Comparison of ENCODE assay signal across 1 cellular context in the genomic region with DNA sequence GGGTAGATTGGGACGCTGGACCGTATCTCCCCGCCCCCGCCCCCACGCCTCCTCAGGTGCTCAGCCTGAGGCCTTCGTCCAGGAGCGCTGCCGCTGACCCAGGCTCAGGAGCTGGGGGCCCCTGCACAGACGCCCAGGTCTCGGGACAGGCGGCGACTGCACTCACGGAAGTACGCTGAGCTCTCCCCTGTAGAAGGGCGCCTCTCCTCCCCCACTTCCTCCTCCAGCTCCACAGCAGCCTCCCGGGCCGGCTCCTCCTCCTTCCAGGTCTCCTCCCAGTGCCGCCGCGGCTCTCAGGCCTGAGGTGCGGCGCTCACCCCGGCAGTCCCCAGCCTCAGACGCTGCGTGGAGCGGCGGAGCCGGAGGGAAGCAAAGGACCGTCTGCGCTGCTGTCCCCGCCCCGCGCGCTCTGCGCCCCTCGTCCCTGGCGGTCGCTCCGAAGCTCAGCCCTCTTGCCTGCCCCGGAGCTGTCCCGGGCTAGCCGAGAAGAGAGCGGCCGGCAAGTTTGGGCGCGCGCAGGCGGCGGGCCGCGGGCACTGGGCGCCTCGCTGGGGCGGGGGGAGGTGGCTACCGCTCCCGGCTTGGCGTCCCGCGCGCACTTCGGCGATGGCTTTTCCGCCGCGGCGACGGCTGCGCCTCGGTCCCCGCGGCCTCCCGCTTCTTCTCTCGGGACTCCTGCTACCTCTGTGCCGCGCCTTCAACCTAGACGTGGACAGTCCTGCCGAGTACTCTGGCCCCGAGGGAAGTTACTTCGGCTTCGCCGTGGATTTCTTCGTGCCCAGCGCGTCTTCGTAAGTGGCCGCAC.
TF ChIP-seq lines count a peak whose summit lies in the region.

A gene (plus strand): TSS at position 324 of the 805 bp plus-strand sequence. CDS start 283 bp downstream, at position 607.

TF ChIP-seq in HepG2, 621 proteins besides CTCF, POLR2A, EP300 and RAD21 (continued from another document and continues in another):
- TF ChIP-seq, protein P1, sequence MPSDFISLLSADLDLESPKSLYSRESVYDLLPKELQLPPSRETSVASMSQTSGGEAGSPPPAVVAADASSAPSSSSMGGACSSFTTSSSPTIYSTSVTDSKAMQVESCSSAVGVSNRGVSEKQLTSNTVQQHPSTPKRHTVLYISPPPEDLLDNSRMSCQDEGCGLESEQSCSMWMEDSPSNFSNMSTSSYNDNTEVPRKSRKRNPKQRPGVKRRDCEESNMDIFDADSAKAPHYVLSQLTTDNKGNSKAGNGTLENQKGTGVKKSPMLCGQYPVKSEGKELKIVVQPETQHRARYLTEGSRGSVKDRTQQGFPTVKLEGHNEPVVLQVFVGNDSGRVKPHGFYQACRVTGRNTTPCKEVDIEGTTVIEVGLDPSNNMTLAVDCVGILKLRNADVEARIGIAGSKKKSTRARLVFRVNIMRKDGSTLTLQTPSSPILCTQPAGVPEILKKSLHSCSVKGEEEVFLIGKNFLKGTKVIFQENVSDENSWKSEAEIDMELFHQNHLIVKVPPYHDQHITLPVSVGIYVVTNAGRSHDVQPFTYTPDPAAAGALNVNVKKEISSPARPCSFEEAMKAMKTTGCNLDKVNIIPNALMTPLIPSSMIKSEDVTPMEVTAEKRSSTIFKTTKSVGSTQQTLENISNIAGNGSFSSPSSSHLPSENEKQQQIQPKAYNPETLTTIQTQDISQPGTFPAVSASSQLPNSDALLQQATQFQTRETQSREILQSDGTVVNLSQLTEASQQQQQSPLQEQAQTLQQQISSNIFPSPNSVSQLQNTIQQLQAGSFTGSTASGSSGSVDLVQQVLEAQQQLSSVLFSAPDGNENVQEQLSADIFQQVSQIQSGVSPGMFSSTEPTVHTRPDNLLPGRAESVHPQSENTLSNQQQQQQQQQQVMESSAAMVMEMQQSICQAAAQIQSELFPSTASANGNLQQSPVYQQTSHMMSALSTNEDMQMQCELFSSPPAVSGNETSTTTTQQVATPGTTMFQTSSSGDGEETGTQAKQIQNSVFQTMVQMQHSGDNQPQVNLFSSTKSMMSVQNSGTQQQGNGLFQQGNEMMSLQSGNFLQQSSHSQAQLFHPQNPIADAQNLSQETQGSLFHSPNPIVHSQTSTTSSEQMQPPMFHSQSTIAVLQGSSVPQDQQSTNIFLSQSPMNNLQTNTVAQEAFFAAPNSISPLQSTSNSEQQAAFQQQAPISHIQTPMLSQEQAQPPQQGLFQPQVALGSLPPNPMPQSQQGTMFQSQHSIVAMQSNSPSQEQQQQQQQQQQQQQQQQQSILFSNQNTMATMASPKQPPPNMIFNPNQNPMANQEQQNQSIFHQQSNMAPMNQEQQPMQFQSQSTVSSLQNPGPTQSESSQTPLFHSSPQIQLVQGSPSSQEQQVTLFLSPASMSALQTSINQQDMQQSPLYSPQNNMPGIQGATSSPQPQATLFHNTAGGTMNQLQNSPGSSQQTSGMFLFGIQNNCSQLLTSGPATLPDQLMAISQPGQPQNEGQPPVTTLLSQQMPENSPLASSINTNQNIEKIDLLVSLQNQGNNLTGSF (CRISPR knock-in tag; IDR thresholded peaks at IDR 0.05) = peak; percentile 76; the same call in 1 of the 2 replicates
- TF ChIP-seq ZMAT3 (CRISPR knock-in tag; conservative IDR thresholded peaks at IDR 0.05) = peak; percentile 86
- peak; percentile 92 for TF ChIP-seq ZNF776 (CRISPR knock-in tag; IDR thresholded peaks at IDR 0.05)
- no peak; the same call in 1 of the 2 replicates for TF ChIP-seq ZNF766 (CRISPR knock-in tag; IDR thresholded peaks at IDR 0.05; ENCODE audit: borderline replicate concordance)
- TF ChIP-seq MATR3 (CRISPR knock-in tag; IDR thresholded peaks at IDR 0.05) = no peak
- peak; percentile 85; the same call in 1 of the 2 replicates for TF ChIP-seq SIN3A (IDR thresholded peaks at IDR 0.05; ENCODE audit: borderline replicate concordance, low read depth, low read length)
- TF ChIP-seq CHCHD3 (CRISPR knock-in tag; IDR thresholded peaks at IDR 0.05) = 0 out of 2 replicates have a peak, but pooled peaks have one; percentile 57
- TF ChIP-seq, protein P2, sequence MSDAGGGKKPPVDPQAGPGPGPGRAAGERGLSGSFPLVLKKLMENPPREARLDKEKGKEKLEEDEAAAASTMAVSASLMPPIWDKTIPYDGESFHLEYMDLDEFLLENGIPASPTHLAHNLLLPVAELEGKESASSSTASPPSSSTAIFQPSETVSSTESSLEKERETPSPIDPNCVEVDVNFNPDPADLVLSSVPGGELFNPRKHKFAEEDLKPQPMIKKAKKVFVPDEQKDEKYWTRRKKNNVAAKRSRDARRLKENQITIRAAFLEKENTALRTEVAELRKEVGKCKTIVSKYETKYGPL (CRISPR knock-in tag; IDR thresholded peaks at IDR 0.05) = peak; percentile 37; the same call in 1 of the 2 replicates
- no peak for TF ChIP-seq ZNF775 (CRISPR knock-in tag; IDR thresholded peaks at IDR 0.05; ENCODE audit: borderline replicate concordance)
- TF ChIP-seq DNMT3B (CRISPR knock-in tag; conservative IDR thresholded peaks at IDR 0.05) = no peak
- TF ChIP-seq ZKSCAN1 (IDR thresholded peaks at IDR 0.05; ENCODE audit: low read length) = no peak; the same call in 1 of the 2 replicates
- TF ChIP-seq NRL (CRISPR knock-in tag; IDR thresholded peaks at IDR 0.05; ENCODE audit: borderline replicate concordance) = peak; percentile 94
- TF ChIP-seq NFKBIZ (CRISPR knock-in tag; IDR thresholded peaks at IDR 0.05) = peak; percentile 87; the same call in 1 of the 2 replicates
- no peak for TF ChIP-seq STAT5B (CRISPR knock-in tag; IDR thresholded peaks at IDR 0.05)
- TF ChIP-seq RFX1 (IDR thresholded peaks at IDR 0.05) = no peak
- TF ChIP-seq FOXM1 (CRISPR knock-in tag; IDR thresholded peaks at IDR 0.05) = no peak
- TF ChIP-seq MEIS1 (CRISPR knock-in tag; IDR thresholded peaks at IDR 0.05; ENCODE audit: borderline replicate concordance) = peak; percentile 83; the same call in 1 of the 2 replicates
- TF ChIP-seq ZNF589 (CRISPR knock-in tag; conservative IDR thresholded peaks at IDR 0.05) = peak; percentile 21
- TF ChIP-seq KLF13 (CRISPR knock-in tag; IDR thresholded peaks at IDR 0.05) = no peak
- TF ChIP-seq, protein P3, sequence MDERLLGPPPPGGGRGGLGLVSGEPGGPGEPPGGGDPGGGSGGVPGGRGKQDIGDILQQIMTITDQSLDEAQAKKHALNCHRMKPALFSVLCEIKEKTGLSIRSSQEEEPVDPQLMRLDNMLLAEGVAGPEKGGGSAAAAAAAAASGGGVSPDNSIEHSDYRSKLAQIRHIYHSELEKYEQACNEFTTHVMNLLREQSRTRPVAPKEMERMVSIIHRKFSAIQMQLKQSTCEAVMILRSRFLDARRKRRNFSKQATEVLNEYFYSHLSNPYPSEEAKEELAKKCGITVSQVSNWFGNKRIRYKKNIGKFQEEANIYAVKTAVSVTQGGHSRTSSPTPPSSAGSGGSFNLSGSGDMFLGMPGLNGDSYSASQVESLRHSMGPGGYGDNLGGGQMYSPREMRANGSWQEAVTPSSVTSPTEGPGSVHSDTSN (CRISPR knock-in tag; IDR thresholded peaks at IDR 0.05) = no peak
- no peak for TF ChIP-seq HOXA9 (CRISPR knock-in tag; IDR thresholded peaks at IDR 0.05; ENCODE audit: borderline replicate concordance)
- no peak for TF ChIP-seq ZBTB1 (CRISPR knock-in tag; IDR thresholded peaks at IDR 0.05; ENCODE audit: borderline replicate concordance)
- TF ChIP-seq, protein P4, sequence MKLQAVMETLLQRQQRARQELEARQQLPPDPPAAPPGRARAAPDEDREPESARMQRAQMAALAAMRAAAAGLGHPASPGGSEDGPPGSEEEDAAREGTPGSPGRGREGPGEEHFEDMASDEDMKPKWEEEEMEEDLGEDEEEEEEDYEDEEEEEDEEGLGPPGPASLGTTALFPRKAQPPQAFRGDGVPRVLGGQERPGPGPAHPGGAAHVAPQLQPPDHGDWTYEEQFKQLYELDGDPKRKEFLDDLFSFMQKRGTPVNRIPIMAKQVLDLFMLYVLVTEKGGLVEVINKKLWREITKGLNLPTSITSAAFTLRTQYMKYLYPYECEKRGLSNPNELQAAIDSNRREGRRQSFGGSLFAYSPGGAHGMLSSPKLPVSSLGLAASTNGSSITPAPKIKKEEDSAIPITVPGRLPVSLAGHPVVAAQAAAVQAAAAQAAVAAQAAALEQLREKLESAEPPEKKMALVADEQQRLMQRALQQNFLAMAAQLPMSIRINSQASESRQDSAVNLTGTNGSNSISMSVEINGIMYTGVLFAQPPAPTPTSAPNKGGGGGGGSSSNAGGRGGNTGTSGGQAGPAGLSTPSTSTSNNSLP (IDR thresholded peaks at IDR 0.05; ENCODE audit: low read depth, low read length) = no peak
- peak; percentile 98; the same call in 1 of the 2 replicates for TF ChIP-seq PRMT3 (CRISPR knock-in tag; IDR thresholded peaks at IDR 0.05; ENCODE audit: borderline replicate concordance, low read depth)
- TF ChIP-seq BCL6 (CRISPR knock-in tag; IDR thresholded peaks at IDR 0.05) = no peak; the same call in 1 of the 2 replicates
- peak; percentile 61; the same call in 1 of the 2 replicates for TF ChIP-seq KLF6 (CRISPR knock-in tag; IDR thresholded peaks at IDR 0.05)
- TF ChIP-seq ZBTB8A (CRISPR knock-in tag; IDR thresholded peaks at IDR 0.05; ENCODE audit: borderline replicate concordance, low read depth) = peak; percentile 74; the same call in 1 of the 2 replicates
- peak; percentile 74; the same call in 1 of the 2 replicates for TF ChIP-seq ZNF30 (CRISPR knock-in tag; IDR thresholded peaks at IDR 0.05)
- TF ChIP-seq, protein P5, sequence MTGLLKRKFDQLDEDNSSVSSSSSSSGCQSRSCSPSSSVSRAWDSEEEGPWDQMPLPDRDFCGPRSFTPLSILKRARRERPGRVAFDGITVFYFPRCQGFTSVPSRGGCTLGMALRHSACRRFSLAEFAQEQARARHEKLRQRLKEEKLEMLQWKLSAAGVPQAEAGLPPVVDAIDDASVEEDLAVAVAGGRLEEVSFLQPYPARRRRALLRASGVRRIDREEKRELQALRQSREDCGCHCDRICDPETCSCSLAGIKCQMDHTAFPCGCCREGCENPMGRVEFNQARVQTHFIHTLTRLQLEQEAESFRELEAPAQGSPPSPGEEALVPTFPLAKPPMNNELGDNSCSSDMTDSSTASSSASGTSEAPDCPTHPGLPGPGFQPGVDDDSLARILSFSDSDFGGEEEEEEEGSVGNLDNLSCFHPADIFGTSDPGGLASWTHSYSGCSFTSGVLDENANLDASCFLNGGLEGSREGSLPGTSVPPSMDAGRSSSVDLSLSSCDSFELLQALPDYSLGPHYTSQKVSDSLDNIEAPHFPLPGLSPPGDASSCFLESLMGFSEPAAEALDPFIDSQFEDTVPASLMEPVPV (CRISPR knock-in tag; IDR thresholded peaks at IDR 0.05) = peak; percentile 91
- TF ChIP-seq SALL2 (CRISPR knock-in tag; IDR thresholded peaks at IDR 0.05) = peak; percentile 62; the same call in 1 of the 2 replicates
- TF ChIP-seq ARNTL (CRISPR knock-in tag; IDR thresholded peaks at IDR 0.05) = 0 out of 2 replicates have a peak, but pooled peaks have one; percentile 36
- TF ChIP-seq ELF3 (CRISPR knock-in tag; IDR thresholded peaks at IDR 0.05) = peak; percentile 99
- TF ChIP-seq, protein P6, sequence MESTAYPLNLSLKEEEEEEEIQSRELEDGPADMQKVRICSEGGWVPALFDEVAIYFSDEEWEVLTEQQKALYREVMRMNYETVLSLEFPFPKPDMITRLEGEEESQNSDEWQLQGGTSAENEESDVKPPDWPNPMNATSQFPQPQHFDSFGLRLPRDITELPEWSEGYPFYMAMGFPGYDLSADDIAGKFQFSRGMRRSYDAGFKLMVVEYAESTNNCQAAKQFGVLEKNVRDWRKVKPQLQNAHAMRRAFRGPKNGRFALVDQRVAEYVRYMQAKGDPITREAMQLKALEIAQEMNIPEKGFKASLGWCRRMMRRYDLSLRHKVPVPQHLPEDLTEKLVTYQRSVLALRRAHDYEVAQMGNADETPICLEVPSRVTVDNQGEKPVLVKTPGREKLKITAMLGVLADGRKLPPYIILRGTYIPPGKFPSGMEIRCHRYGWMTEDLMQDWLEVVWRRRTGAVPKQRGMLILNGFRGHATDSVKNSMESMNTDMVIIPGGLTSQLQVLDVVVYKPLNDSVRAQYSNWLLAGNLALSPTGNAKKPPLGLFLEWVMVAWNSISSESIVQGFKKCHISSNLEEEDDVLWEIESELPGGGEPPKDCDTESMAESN (CRISPR knock-in tag; conservative IDR thresholded peaks at IDR 0.05) = peak; percentile 95
- peak; percentile 82 for TF ChIP-seq SP5 (CRISPR knock-in tag; IDR thresholded peaks at IDR 0.05; ENCODE audit: borderline replicate concordance, low read depth)
- TF ChIP-seq, protein P7, sequence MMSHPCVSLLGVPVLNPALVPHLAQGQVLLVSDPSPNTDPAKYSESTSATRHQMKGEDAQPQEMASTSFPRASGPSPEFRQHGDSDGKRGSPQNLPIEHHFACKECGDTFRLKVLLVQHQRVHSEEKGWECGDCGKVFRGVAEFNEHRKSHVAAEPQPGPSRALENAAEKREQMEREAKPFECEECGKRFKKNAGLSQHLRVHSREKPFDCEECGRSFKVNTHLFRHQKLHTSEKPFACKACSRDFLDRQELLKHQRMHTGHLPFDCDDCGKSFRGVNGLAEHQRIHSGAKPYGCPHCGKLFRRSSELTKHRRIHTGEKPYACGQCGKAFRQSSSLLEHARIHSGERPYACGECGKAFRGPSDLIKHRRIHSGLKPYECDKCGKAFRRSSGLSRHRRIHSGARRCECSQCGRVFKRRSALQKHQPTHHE (CRISPR knock-in tag; IDR thresholded peaks at IDR 0.05; ENCODE audit: borderline replicate concordance) = peak; percentile 82; the same call in 1 of the 2 replicates
- TF ChIP-seq RNF2 (conservative IDR thresholded peaks at IDR 0.05; ENCODE audit: low read depth) = no peak
- TF ChIP-seq, protein P8, sequence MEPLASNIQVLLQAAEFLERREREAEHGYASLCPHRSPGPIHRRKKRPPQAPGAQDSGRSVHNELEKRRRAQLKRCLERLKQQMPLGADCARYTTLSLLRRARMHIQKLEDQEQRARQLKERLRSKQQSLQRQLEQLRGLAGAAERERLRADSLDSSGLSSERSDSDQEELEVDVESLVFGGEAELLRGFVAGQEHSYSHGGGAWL (CRISPR knock-in tag; IDR thresholded peaks at IDR 0.05) = peak; percentile 85; the same call in 1 of the 2 replicates
- no peak for TF ChIP-seq KLF12 (CRISPR knock-in tag; IDR thresholded peaks at IDR 0.05; ENCODE audit: borderline replicate concordance)
- TF ChIP-seq SRY (CRISPR knock-in tag; IDR thresholded peaks at IDR 0.05) = peak; percentile 82; the same call in 1 of the 2 replicates
- no peak for TF ChIP-seq NPAS2 (CRISPR knock-in tag; IDR thresholded peaks at IDR 0.05; ENCODE audit: borderline replicate concordance)
- TF ChIP-seq KDM5A (IDR thresholded peaks at IDR 0.05; ENCODE audit: borderline replicate concordance, low read length) = peak; percentile 34; the same call in 1 of the 2 replicates
- TF ChIP-seq TMF1 (CRISPR knock-in tag; IDR thresholded peaks at IDR 0.05; ENCODE audit: low read depth) = peak; percentile 97; the same call in 1 of the 2 replicates
- peak; percentile 95 for TF ChIP-seq ASH2L (IDR thresholded peaks at IDR 0.05; ENCODE audit: insufficient read length, low read depth, low read length)
- TF ChIP-seq MAFG (CRISPR knock-in tag; IDR thresholded peaks at IDR 0.05) = no peak
- TF ChIP-seq ZNF138 (CRISPR knock-in tag; IDR thresholded peaks at IDR 0.05; ENCODE audit: low read depth) = peak; percentile 56; the same call in 1 of the 2 replicates
- TF ChIP-seq HNRNPK (IDR thresholded peaks at IDR 0.05; ENCODE audit: low read depth, low read length, poor library complexity, severe bottlenecking) = peak; percentile 90
